Comparison of ENCODE assay signal across 12 cellular contexts in genomic region chr5:135185461-135186075, GRCh38.
A peak's percentile ranks its signal among the peaks of the same experiment; 100 is the strongest.
DNase-seq lines count a peak whose midpoint lies in the region; ATAC-seq, FAIRE-seq and TF ChIP-seq lines count a peak whose summit lies in the region.
"Had no signal": no experiment of that assay in that cellular context is flagged by ENCODE, and none has a peak within 500 bp of the region (broad histone marks: within the 10 kb centered on the region; RNA-seq: fewer than 3 reads in every experiment).

No MANE protein-coding gene starts in this region.

- no peak overlapping the region for H3K4me2 ChIP-seq in astrocyte (ENCODE audit: low read length)

- no peak overlapping the region for H3K4me3 ChIP-seq in Jurkat, Clone E6-1 (ENCODE audit: low read length)
- H3K4me3 ChIP-seq in astrocyte (ENCODE audit: insufficient read depth, low read depth, low read length): no peak overlapping the region
- H3K4me3 ChIP-seq: testis had no signal

- H3K4me1 Mint-ChIP-seq in astrocyte (ENCODE audit: low read depth, unreplicated experiment): peaks cover 9% of the 10 kb centered on the region
- H3K4me1 Mint-ChIP-seq: memory B cell had no signal

- H3K9ac ChIP-seq in astrocyte (ENCODE audit: low read length): no peak overlapping the region

- H4K20me1 ChIP-seq in astrocyte (ENCODE audit: insufficient read depth, low read length): no peaks in the 10 kb centered on the region

- H3K27me3 Mint-ChIP-seq in astrocyte (ENCODE audit: low read depth, unreplicated experiment): peaks cover 36% of the 10 kb centered on the region

- H3K36me3 ChIP-seq in astrocyte (ENCODE audit: insufficient read depth, low read length): no peaks in the 10 kb centered on the region

- no peaks in the 10 kb centered on the region for H3K79me2 ChIP-seq in astrocyte (ENCODE audit: insufficient read depth, low read length)

- DNase-seq in AG08396 (ENCODE audit: low spot score) (peak; percentile 68), astrocyte (ENCODE audit: low read depth) (peak; percentile 75), kidney tubule cell (ENCODE audit: low spot score) (peak; percentile 2), NCI-H2171 (lab: John Stamatoyannopoulos, UW) (no peak), NCI-H2171 treated with DMSO at 0.1 percent for 48 hours (lab: John Stamatoyannopoulos, UW) (no peak)
- DNase-seq in Jurkat, Clone E6-1 (ENCODE audit: low read depth, low spot score): peak; percentile 70
- no peak for DNase-seq in stimulated activated CD4-positive, alpha-beta T cell treated with anti-CD3 and anti-CD28 coated beads, Interleukin-4, amount 100 ng/mL, for 1 hour
- DNase-seq: NK-92 treated with Interleukin-12 subunit alpha and Interleukin-12 subunit beta, amount 100 ng/mL, for 24 hours; testis had no signal

- H2AFZ ChIP-seq in astrocyte (ENCODE audit: low read depth, low read length): no peak overlapping the region

- no peak overlapping the region for H3K27ac Mint-ChIP-seq in astrocyte (ENCODE audit: unreplicated experiment)
- H3K27ac Mint-ChIP-seq: CD14-positive monocyte, memory B cell had no signal

- H3K4me1 ChIP-seq in astrocyte (ENCODE audit: insufficient read depth, low read length): no peaks in the 10 kb centered on the region
- H3K4me1 ChIP-seq: testis had no signal

- H3K36me3 Mint-ChIP-seq in astrocyte (ENCODE audit: low read depth, unreplicated experiment): no peaks in the 10 kb centered on the region
- H3K36me3 Mint-ChIP-seq: memory B cell had no signal

- no peaks in the 10 kb centered on the region for H3K9me3 ChIP-seq in astrocyte (ENCODE audit: insufficient read depth, low read depth, low read length)
- H3K9me3 ChIP-seq: testis had no signal

- H3K27me3 ChIP-seq in astrocyte (ENCODE audit: insufficient read depth, low read length): peaks cover 4% of the 10 kb centered on the region
- H3K27me3 ChIP-seq: testis had no signal

- TF ChIP-seq CTCF in astrocyte (IDR thresholded peaks at IDR 0.05; ENCODE audit: insufficient read depth, low read depth, low read length): no peak

- H3K9me3 Mint-ChIP-seq in astrocyte (ENCODE audit: unreplicated experiment): no peaks in the 10 kb centered on the region
- H3K9me3 Mint-ChIP-seq: memory B cell had no signal

- no peak for ATAC-seq in GM18873 (IDR thresholded peaks at IDR 0.05; ENCODE audit: low FRiP score, unreplicated experiment)

- FAIRE-seq in astrocyte (lab: Jason Lieb, UNC): no peak

- H3K4me3 Mint-ChIP-seq in astrocyte (ENCODE audit: unreplicated experiment): no peak overlapping the region
- H3K4me3 Mint-ChIP-seq: CD14-positive monocyte, memory B cell had no signal

- H3K27ac ChIP-seq in astrocyte (ENCODE audit: low read depth, low read length): no peak overlapping the region
- H3K27ac ChIP-seq: testis had no signal

Comparison
In these comparisons a context has a peak if more than half of its experiments do, and no peak if none do; other contexts are left out.
1. DNase-seq: peak in AG08396 (single experiment), Jurkat, Clone E6-1 (single experiment), astrocyte (single experiment) and kidney tubule cell (single experiment); none in NCI-H2171 (single experiment), NCI-H2171 treated with DMSO at 0.1 percent for 48 hours (single experiment) and stimulated activated CD4-positive, alpha-beta T cell treated with anti-CD3 and anti-CD28 coated beads, Interleukin-4, amount 100 ng/mL, for 1 hour (single experiment).